18 cellular contexts compared by ENCODE assay signal in genomic region chr19:28012361-28012760, GRCh38.
DNase-seq lines count a peak whose midpoint lies in the region; ATAC-seq, FAIRE-seq and TF ChIP-seq lines count a peak whose summit lies in the region.
"Had no signal": no experiment of that assay in that cellular context is flagged by ENCODE, and none has a peak within 500 bp of the region (broad histone marks: within the 10 kb centered on the region; RNA-seq: fewer than 3 reads in every experiment).

No MANE protein-coding gene starts in this region.

- no peak overlapping the region for H4K91ac ChIP-seq in neuronal stem cell (ENCODE audit: low read depth, low read length, poor library complexity)

- no peak overlapping the region for H3K27ac ChIP-seq in GM12878 (ENCODE audit: control insufficient read depth, insufficient read depth)
- no peak overlapping the region for H3K27ac ChIP-seq in neuronal stem cell (replicated peaks; ENCODE audit: low read length)
- H3K27ac ChIP-seq: right lobe of liver, SJCRH30 had no signal

- BruUV-seq in GM12878 (replicated peaks; lab: Mats Ljungman, UMichigan), result no TSS peak

- no peak overlapping the region for H2BK5ac ChIP-seq in neuronal stem cell (ENCODE audit: low read length)

- CTCF ChIA-PET in GM12878 (lab: Yijun Ruan, JAX), result interaction anchor here (0.7 to 4.0 kb wide), 26 partner anchors 18 to 311 kb away, joined by 3 to 31 read pairs (median 4); no protein-coding TSS in a partner anchor

- H3K4ac ChIP-seq in neuronal stem cell (ENCODE audit: low read length), result no peak overlapping the region

- FAIRE-seq in G401.6 (lab: Jason Lieb, UNC), result peak; percentile 76
- FAIRE-seq in GM12878 (lab: Jason Lieb, UNC), result no peak

- intact Hi-C loops in GM12878 (cut with micrococcal nuclease; ENCODE audit: unreplicated experiment), result loop anchor here (10.0 kb wide), 1 partner anchor 62 kb away; no protein-coding TSS in a partner anchor

- SMC1A ChIA-PET in GM12878 (lab: Charles Lee; ENCODE audit: uncharacterized antibody, unreplicated experiment), result interaction anchor here (0.7 to 7.2 kb wide), 31 partner anchors 10 to 312 kb away, joined by 3 to 65 read pairs (median 5); no protein-coding TSS in a partner anchor

- no peaks in the 10 kb centered on the region; the same call in 2 of the 3 replicates for H3K9me3 ChIP-seq in GM12878 (replicated peaks; ENCODE audit: control insufficient read depth, insufficient read depth, low read length)
- no peaks in the 10 kb centered on the region for H3K9me3 ChIP-seq in neuronal stem cell (replicated peaks in 1 of 2; ENCODE audit: control insufficient read depth in 2 of 2, insufficient read depth in 1 of 2, low read depth in 1 of 2, low read length in 2 of 2)
- H3K9me3 ChIP-seq: mucosa of descending colon, right lobe of liver, SJCRH30 had no signal

- H3K23ac ChIP-seq in neuronal stem cell (ENCODE audit: low read depth, low read length, poor library complexity), result no peak overlapping the region

- H3K4me2 ChIP-seq in GM12878 (ENCODE audit: control insufficient read depth, insufficient read depth) (no peak overlapping the region), neuronal stem cell (ENCODE audit: insufficient read depth, low read length, poor library complexity, severe bottlenecking) (no peak overlapping the region)

- 52% methylated on average over 3 of the region's 3 CpGs for WGBS in GM12878 (ENCODE audit: insufficient coverage, insufficient replicate concordance, low lambda C conversion rate, missing lambda C conversion rate)
- WGBS in neuronal stem cell (ENCODE audit: extremely low coverage in 2 of 2, insufficient read length in 2 of 2, insufficient replicate concordance in 1 of 2), 2 donors, result no CpG with 5 or more reads among the region's 3 CpGs

- no peak overlapping the region for H4K8ac ChIP-seq in neuronal stem cell (ENCODE audit: low read depth, low read length)

- H3K27me3 ChIP-seq in GM12878 (replicated peaks in 1 of 2; ENCODE audit: control insufficient read depth in 2 of 2, insufficient read depth in 2 of 2, low read length in 1 of 2), result no peaks in the 10 kb centered on the region
- H3K27me3 ChIP-seq in neuronal stem cell (ENCODE audit: control insufficient read depth in 3 of 3, insufficient read depth in 3 of 3, low read depth in 1 of 3, low read length in 3 of 3), result no peaks in the 10 kb centered on the region
- H3K27me3 ChIP-seq: right lobe of liver, SJCRH30 had no signal

- no peak overlapping the region for H3K4me3 ChIP-seq in GM12878
- no peak overlapping the region for H3K4me3 ChIP-seq in neuronal stem cell (ENCODE audit: low read length in 2 of 2)
- H3K4me3 ChIP-seq: mucosa of descending colon, right lobe of liver, SJCRH30 had no signal

- no peak overlapping the region for H2BK12ac ChIP-seq in neuronal stem cell (ENCODE audit: low read length)

- H3K4me1 ChIP-seq in GM12878 (ENCODE audit: control insufficient read depth, insufficient read depth, low read length) (no peaks in the 10 kb centered on the region; the same call in 1 of the 2 replicates), neuronal stem cell (ENCODE audit: control insufficient read depth in 2 of 2, insufficient read depth in 1 of 2, low read depth in 1 of 2, low read length in 2 of 2) (no peaks in the 10 kb centered on the region)
- H3K4me1 ChIP-seq: right lobe of liver, SJCRH30 had no signal

- H2BK120ac ChIP-seq in neuronal stem cell (ENCODE audit: low read depth, low read length), result no peak overlapping the region

- DNase-seq in HT-29 (ENCODE audit: low spot score) (peak; percentile 39), GM12878 (ENCODE audit: low read depth, low spot score) (no peak), neuronal stem cell (ENCODE audit: low spot score) (no peak), midbrain (lab: John Stamatoyannopoulos, UW) (no peak)
- DNase-seq: activated CD4-positive, alpha-beta T cell treated with anti-CD3 and anti-CD28 coated beads for 4 hours; activated effector memory CD4-positive, alpha-beta T cell treated with anti-CD3 and anti-CD28 coated beads, Interleukin-2, amount 50 U/mL, for 16 hours; amniotic stem cell; caudate nucleus; effector memory CD8-positive, alpha-beta T cell; left cardiac atrium; mucosa of descending colon; NCI-H2029 treated with DMSO at 0.1 percent for 48 hours; occipital lobe; right lobe of liver had no signal

- H2AK5ac ChIP-seq in neuronal stem cell (ENCODE audit: low read depth, low read length), result no peak overlapping the region

- H3K9ac ChIP-seq in GM12878 (ENCODE audit: control insufficient read depth, insufficient read depth, low read length), result no peak overlapping the region
- H3K9ac ChIP-seq in neuronal stem cell (ENCODE audit: low read depth, low read length, poor library complexity), result no peak overlapping the region

- H3K14ac ChIP-seq in neuronal stem cell (ENCODE audit: low read length), result peak overlapping the region; percentile 75

- H3K79me2 ChIP-seq in GM12878 (ENCODE audit: control insufficient read depth, insufficient read depth, low read length), result no peaks in the 10 kb centered on the region

- TF ChIP-seq RAD21 in GM12878 (IDR thresholded peaks at IDR 0.05; ENCODE audit: insufficient read depth, low read depth, low read length), result peak; percentile 71

- peak in 2 of 3 experiments; percentile 27 to 42; a peak in 3 of 6 replicates for TF ChIP-seq CTCF in GM12878 (IDR thresholded peaks at IDR 0.05 in 2 of 3, conservative IDR thresholded peaks at IDR 0.05 in 1 of 3; ENCODE audit: control insufficient read depth in 2 of 3, extremely low read depth in 1 of 3, insufficient read depth in 1 of 3, low read depth in 3 of 3, low read length in 3 of 3)

- TF ChIP-seq POLR2A in GM12878 (IDR thresholded peaks at IDR 0.05; ENCODE audit: low read depth, low read length), result no peak

- RAD21 ChIA-PET in GM12878 (lab: Charles Lee; ENCODE audit: unreplicated experiment), result interaction anchor here (0.6 to 4.5 kb wide), 28 partner anchors 8 to 315 kb away, joined by 3 to 41 read pairs (median 4); no protein-coding TSS in a partner anchor

- peaks cover 3% of the 10 kb centered on the region for H3K79me1 ChIP-seq in neuronal stem cell (ENCODE audit: low read depth, low read length)

- TF ChIP-seq EP300 in GM12878 (IDR thresholded peaks at IDR 0.05; ENCODE audit: borderline replicate concordance in 1 of 2, control insufficient read depth in 1 of 2, low read depth in 2 of 2, low read length in 2 of 2), result no peak

- H2BK15ac ChIP-seq in neuronal stem cell (ENCODE audit: low read length), result no peak overlapping the region

- H3K18ac ChIP-seq in neuronal stem cell (ENCODE audit: low read length), result no peak overlapping the region

- POLR2A ChIA-PET in GM12878 (lab: Charles Lee), result interaction anchor here (3.4 kb wide), 1 partner anchor 62 kb away, joined by 13 read pairs; no protein-coding TSS in a partner anchor

- H2AFZ ChIP-seq in GM12878 (ENCODE audit: control insufficient read depth, low read depth, low read length), result no peak overlapping the region
- H2AFZ ChIP-seq in neuronal stem cell (ENCODE audit: low read length), result no peak overlapping the region

- in situ Hi-C loops in GM12878 (cut with MboI), result no loop called here

- peak; percentile 69 for ATAC-seq in GM12878
- no peak for ATAC-seq in GM19023 (IDR thresholded peaks at IDR 0.05; ENCODE audit: unreplicated experiment)
- no peak for ATAC-seq in activated CD4-positive, CD25-positive, alpha-beta regulatory T cell treated with anti-CD3 and anti-CD28 coated beads, Interleukin-2, amount 50 U/mL, for 24 hours
- ATAC-seq: effector memory CD8-positive, alpha-beta T cell; left cardiac atrium; mucosa of descending colon; right lobe of liver had no signal

- no peaks in the 10 kb centered on the region for H3K36me3 ChIP-seq in GM12878 (ENCODE audit: control insufficient read depth in 2 of 2, insufficient read depth in 2 of 2, low read length in 1 of 2)
- H3K36me3 ChIP-seq in neuronal stem cell (replicated peaks in 1 of 2; ENCODE audit: control insufficient read depth in 2 of 2, insufficient read depth in 2 of 2, low read length in 2 of 2), result no peaks in the 10 kb centered on the region
- H3K36me3 ChIP-seq: right lobe of liver, SJCRH30 had no signal

- H4K20me1 ChIP-seq in GM12878 (ENCODE audit: control insufficient read depth, insufficient read depth), result no peaks in the 10 kb centered on the region

TF ChIP-seq in GM12878, 131 proteins besides CTCF, POLR2A, EP300 and RAD21:
- TF ChIP-seq TCF3 (IDR thresholded peaks at IDR 0.05; ENCODE audit: borderline replicate concordance, insufficient read depth, low read depth, low read length) (no peak), BRCA1 (IDR thresholded peaks at IDR 0.05; ENCODE audit: low read depth, low read length) (no peak), SIN3A (IDR thresholded peaks at IDR 0.05; ENCODE audit: low read depth, low read length) (no peak), TCF12 (IDR thresholded peaks at IDR 0.05; ENCODE audit: low read depth, low read length) (no peak), SMC3 (IDR thresholded peaks at IDR 0.05; ENCODE audit: borderline replicate concordance, low read length) (peak; percentile 31; the same call in 1 of the 2 replicates)
TF ChIP-seq in GM12878: peak in this region for 1.
